ENCODE assay signal across 13 cellular contexts in the genomic region with DNA sequence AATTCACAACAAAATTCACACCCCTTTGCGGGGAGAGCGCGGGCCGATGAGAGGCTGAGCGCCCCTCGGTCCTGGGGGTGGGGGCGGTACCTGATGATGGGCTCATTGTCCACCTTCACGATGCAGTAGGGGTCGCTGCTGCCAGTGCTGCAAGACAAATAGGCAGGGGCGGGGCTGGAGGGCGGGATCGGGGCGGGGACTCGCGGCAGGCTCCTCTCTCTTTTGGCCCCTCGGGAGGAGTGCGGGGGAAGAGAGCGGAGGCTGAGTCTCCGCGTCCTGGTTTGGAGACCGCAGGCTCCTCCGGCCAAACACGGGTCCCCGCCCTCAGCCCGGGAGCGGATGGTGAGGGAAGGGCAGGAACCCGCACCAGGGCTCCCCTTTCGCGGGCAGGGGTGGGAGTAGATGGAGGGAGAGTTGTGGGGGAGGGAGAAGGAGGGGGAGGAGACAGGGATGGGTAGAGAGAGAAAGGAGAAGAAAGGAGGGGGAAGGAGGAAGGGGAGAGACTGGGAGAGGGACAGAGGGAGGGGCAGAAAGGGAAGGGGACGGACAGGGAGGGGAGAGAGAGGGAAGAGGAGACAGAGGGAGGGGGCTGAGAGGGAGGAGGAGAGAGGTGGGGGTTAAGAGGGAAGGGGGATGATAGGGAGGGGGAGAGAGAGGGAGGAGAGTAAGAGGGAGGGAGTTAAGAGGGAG. TPM values are rescaled to one million over a fixed set of nuclear protein-coding genes. Genes with fewer than 3 reads are reported as not detected.
DNase-seq lines count a peak whose midpoint lies in the region; ATAC-seq, FAIRE-seq and TF ChIP-seq lines count a peak whose summit lies in the region.
"Not testable (repeated sequence)": the region's sequence is repeated elsewhere in the genome, so short reads cannot be mapped to it uniquely, and the experiment has no call there.
"Had no signal": no experiment of that assay in that cellular context is flagged by ENCODE, and none has a peak within 500 bp of the region (broad histone marks: within the 10 kb centered on the region; RNA-seq: fewer than 3 reads in every experiment).

No MANE protein-coding gene starts in this region.

- H3K27me3 ChIP-seq in heart right ventricle; psoas muscle (ENCODE audit: insufficient read depth in 3 of 3, low read length in 2 of 3): not testable (repeated sequence)

- H3K9me3 Mint-ChIP-seq in activated CD8-positive, alpha-beta T cell treated with anti-CD3 and anti-CD28 coated beads, Interleukin-2, amount 10 ng/mL, durations not matched to agents 7 days and 5 days (ENCODE audit: insufficient read depth), result not testable (repeated sequence)

- not testable (repeated sequence) for TF ChIP-seq POLR2A in GM12892 (IDR thresholded peaks at IDR 0.05; ENCODE audit: low read depth, low read length)

- CTCF ChIA-PET in activated CD8-positive, alpha-beta T cell treated with anti-CD3 and anti-CD28 coated beads, Interleukin-2, amount 10 ng/mL, durations not matched to agents 7 days and 5 days (lab: Charles Lee), result not testable (repeated sequence)

- peak; percentile 81 for FAIRE-seq in GM12892 (lab: Jason Lieb, UNC)

- POLR2A ChIA-PET in activated CD8-positive, alpha-beta T cell treated with anti-CD3 and anti-CD28 coated beads, Interleukin-2, amount 10 ng/mL, durations not matched to agents 7 days and 5 days (lab: Charles Lee), result not testable (repeated sequence)

- intact Hi-C loops in heart right ventricle (cut with DNase I); psoas muscle (cut with DNase I): not testable (repeated sequence)

- H3K36me3 Mint-ChIP-seq in activated CD8-positive, alpha-beta T cell treated with anti-CD3 and anti-CD28 coated beads, Interleukin-2, amount 10 ng/mL, durations not matched to agents 7 days and 5 days (ENCODE audit: low read depth), result not testable (repeated sequence)

- not testable (repeated sequence) for DNase-seq in GM12892 (ENCODE audit: insufficient read length); activated CD8-positive, alpha-beta T cell treated with anti-CD3 and anti-CD28 coated beads, Interleukin-2, amount 10 ng/mL, durations not matched to agents 7 days and 5 days; heart right ventricle; psoas muscle

- ATAC-seq in GM19351 (IDR thresholded peaks at IDR 0.05; ENCODE audit: unreplicated experiment) (peak; percentile 38), GM21737 (IDR thresholded peaks at IDR 0.05; ENCODE audit: unreplicated experiment) (peak; percentile 38), HG02970 (IDR thresholded peaks at IDR 0.05; ENCODE audit: low FRiP score, unreplicated experiment) (peak; percentile 33), HG03439 (IDR thresholded peaks at IDR 0.05; ENCODE audit: unreplicated experiment) (peak; percentile 26), heart right ventricle (peak; percentile 65 to 86 (median 80)), psoas muscle (peak; percentile 28 to 61 (median 50))
- ATAC-seq in activated CD8-positive, alpha-beta T cell treated with anti-CD3 and anti-CD28 coated beads, Interleukin-2, amount 10 ng/mL, durations not matched to agents 7 days and 5 days, result peak; percentile 71

- not testable (repeated sequence) for H3K27me3 Mint-ChIP-seq in activated CD8-positive, alpha-beta T cell treated with anti-CD3 and anti-CD28 coated beads, Interleukin-2, amount 10 ng/mL, durations not matched to agents 7 days and 5 days (ENCODE audit: low read depth)

- H3K4me1 ChIP-seq in heart right ventricle, psoas muscle: not testable (repeated sequence)

- WGBS in heart right ventricle, 2 donors, result no CpG with 5 or more reads among the region's 30 CpGs
- WGBS in psoas muscle, 3 donors, result no CpG with 5 or more reads among the region's 30 CpGs

- not testable (repeated sequence) for H3K27ac Mint-ChIP-seq in activated CD8-positive, alpha-beta T cell treated with anti-CD3 and anti-CD28 coated beads, Interleukin-2, amount 10 ng/mL, durations not matched to agents 7 days and 5 days

- H3K4me1 Mint-ChIP-seq in activated CD8-positive, alpha-beta T cell treated with anti-CD3 and anti-CD28 coated beads, Interleukin-2, amount 10 ng/mL, durations not matched to agents 7 days and 5 days (ENCODE audit: low read depth), result not testable (repeated sequence)

- not testable (repeated sequence) for H3K9me3 ChIP-seq in heart right ventricle, psoas muscle

- H3K4me3 ChIP-seq in heart right ventricle, psoas muscle: not testable (repeated sequence)

- not testable (repeated sequence) for TF ChIP-seq CTCF in heart right ventricle (IDR thresholded peaks at IDR 0.05); psoas muscle (IDR thresholded peaks at IDR 0.05)

- not testable (repeated sequence) for H3K36me3 ChIP-seq in heart right ventricle; psoas muscle (ENCODE audit: insufficient read depth in 1 of 2, low read depth in 1 of 2)

- H3K27ac ChIP-seq in heart right ventricle, psoas muscle: not testable (repeated sequence)

- H3K4me3 Mint-ChIP-seq in activated CD8-positive, alpha-beta T cell treated with anti-CD3 and anti-CD28 coated beads, Interleukin-2, amount 10 ng/mL, durations not matched to agents 7 days and 5 days, result not testable (repeated sequence)

RNA-seq across cellular contexts. Expression of a gene that starts 5.4 kb away (rescaled TPM):
- polyA plus RNA-seq in GM12892 (2012; ENCODE audit: missing spikeins), result 24.6 TPM
- total RNA-seq in activated CD8-positive, alpha-beta T cell treated with anti-CD3 and anti-CD28 coated beads, Interleukin-2, amount 10 ng/mL, durations not matched to agents 7 days and 5 days, result 10 to 100 TPM; 59.0 to 61.8 TPM
- total RNA-seq in heart right ventricle (10 to 100 TPM in 6 of 10 donors, 1 to 10 TPM in 4; 8.3 to 76.1 (median 12.4) TPM), psoas muscle (100 to 1,000 TPM; 185 to 266 (median 193) TPM)
- polyA plus RNA-seq in heart right ventricle (10 to 100 TPM; 10.2 to 13.8 TPM), psoas muscle (100 to 1,000 TPM in 2 of 3 donors, 10 to 100 TPM in 1; 83.1 to 270 (median 107) TPM)

RNA-seq across cellular contexts. Expression of a gene that starts 31.4 kb away (rescaled TPM):
- 34.9 TPM for polyA plus RNA-seq in GM12892 (2012; ENCODE audit: missing spikeins)
- total RNA-seq in activated CD8-positive, alpha-beta T cell treated with anti-CD3 and anti-CD28 coated beads, Interleukin-2, amount 10 ng/mL, durations not matched to agents 7 days and 5 days, result 10 to 100 TPM; 31.4 to 37.2 TPM
- total RNA-seq in heart right ventricle, result 10 to 100 TPM in 6 of 10 donors, 1 to 10 TPM in 4; 2.0 to 14.3 (median 10.7) TPM
- polyA plus RNA-seq in heart right ventricle, result 10 to 100 TPM; 10.3 to 82.8 TPM
- total RNA-seq in psoas muscle, result 1 to 10 TPM; 1.9 to 8.0 (median 6.8) TPM
- polyA plus RNA-seq in psoas muscle, result 10 to 100 TPM; 11.7 to 18.3 (median 14.6) TPM

RNA-seq across cellular contexts. Expression of a gene that starts 38.8 kb away (rescaled TPM):
- polyA plus RNA-seq in GM12892 (2012; ENCODE audit: missing spikeins), result 122 TPM
- total RNA-seq in activated CD8-positive, alpha-beta T cell treated with anti-CD3 and anti-CD28 coated beads, Interleukin-2, amount 10 ng/mL, durations not matched to agents 7 days and 5 days, result 10 to 100 TPM; 52.4 to 59.4 TPM
- total RNA-seq in heart right ventricle, result 10 to 100 TPM in 6 of 10 donors, 1 to 10 TPM in 4; 6.7 to 19.3 (median 12.1) TPM
- polyA plus RNA-seq in heart right ventricle, result 100 to 1,000 TPM in 1 of 2 donors, 10 to 100 TPM in 1; 20.7 to 102 TPM
- total RNA-seq in psoas muscle, result 10 to 100 TPM in 2 of 4 donors, 1 to 10 TPM in 2; 9.3 to 14.6 (median 11.1) TPM
- 10 to 100 TPM; 35.4 to 85.3 (median 46.0) TPM for polyA plus RNA-seq in psoas muscle

RNA-seq across cellular contexts. Expression of a gene that starts 39.0 kb away (rescaled TPM):
- 1.7 TPM for polyA plus RNA-seq in GM12892 (2012; ENCODE audit: missing spikeins)
- total RNA-seq in activated CD8-positive, alpha-beta T cell treated with anti-CD3 and anti-CD28 coated beads, Interleukin-2, amount 10 ng/mL, durations not matched to agents 7 days and 5 days, result not detected
- not detected for total RNA-seq in heart right ventricle
- not detected for polyA plus RNA-seq in heart right ventricle
- not detected for total RNA-seq in psoas muscle
- not detected for polyA plus RNA-seq in psoas muscle
- total RNA-seq: activated CD8-positive, alpha-beta memory T cell treated with anti-CD3 and anti-CD28 coated beads for 36 hours; Daoy; lower leg skin; MCF 10A; pulmonary artery endothelial cell had no signal

Comparison
In these comparisons a context has a peak if more than half of its experiments do, and no peak if none do; other contexts are left out.
1. ATAC-seq: peak in every context shown above with its lines; median percentile 80 in heart right ventricle; 71 in activated CD8-positive, alpha-beta T cell treated with anti-CD3 and anti-CD28 coated beads, Interleukin-2, amount 10 ng/mL, durations not matched to agents 7 days and 5 days; 50 in psoas muscle; 38 in GM19351; 38 in GM21737; 33 in HG02970; 26 in HG03439.